In genomic region chr3:32334675-32335074, GRCh38 we compare ENCODE assay signal across 9 cellular contexts.
DNase-seq lines count a peak whose midpoint lies in the region; ATAC-seq, FAIRE-seq and TF ChIP-seq lines count a peak whose summit lies in the region.
"Had no signal": no experiment of that assay in that cellular context is flagged by ENCODE, and none has a peak within 500 bp of the region (broad histone marks: within the 10 kb centered on the region; RNA-seq: fewer than 3 reads in every experiment).

No MANE protein-coding gene starts in this region.

- no peaks in the 10 kb centered on the region for H3K36me3 ChIP-seq in HEK293 (ENCODE audit: control insufficient read depth in 2 of 2, insufficient read depth in 1 of 2, low read length in 2 of 2)

- CTCF ChIA-PET in HEK293 (lab: Yijun Ruan, JAX): interaction anchor here (0.6 to 1.2 kb wide), 8 partner anchors 9 to 318 kb away, joined by 3 to 7 read pairs (median 4); no protein-coding TSS in a partner anchor

- no peak for ATAC-seq in GM19467 (IDR thresholded peaks at IDR 0.05; ENCODE audit: unreplicated experiment)

- POLR2A ChIA-PET in HEK293 (lab: Yijun Ruan, JAX): no interaction called here

- no peaks in the 10 kb centered on the region for H3K4me1 ChIP-seq in HEK293 (ENCODE audit: control insufficient read depth, insufficient read depth, low read length)

- TF ChIP-seq CTCF in HEK293 (tag by site-specific recombination; IDR thresholded peaks at IDR 0.05) (no peak), VCaP (conservative IDR thresholded peaks at IDR 0.05) (peak; percentile 46)

- H3K27ac ChIP-seq in HEK293 (ENCODE audit: extremely low read depth, low read depth, low read length) (no peak overlapping the region), VCaP (no peak overlapping the region)

- FAIRE-seq in urothelium cell line (lab: Jason Lieb, UNC) (no peak), RCC 7860 (lab: Jason Lieb, UNC) (no peak)

- no peaks in the 10 kb centered on the region for H3K9me3 ChIP-seq in HEK293 (ENCODE audit: control insufficient read depth, insufficient read depth, low read depth, low read length)

- no peak overlapping the region for H3K4me3 ChIP-seq in HEK293 (ENCODE audit: low read depth, low read length)

- peak; percentile 51 for DNase-seq in central memory CD4-positive, alpha-beta T cell
- DNase-seq in stimulated activated CD4-positive, alpha-beta T cell treated with anti-CD3 and anti-CD28 coated beads, Interleukin-1b, Interleukin-23, amount 100 ng/mL, for 48 hours: peak; percentile 37
- DNase-seq in urothelium cell line (ENCODE audit: low spot score) (no peak), middle frontal gyrus (ENCODE audit: extremely low spot score, low spot score) (no peak), RCC 7860 (ENCODE audit: low spot score) (no peak)
- DNase-seq: SW 1271 had no signal

TF ChIP-seq in HEK293, 187 proteins besides CTCF, POLR2A, EP300 and RAD21:
- peak; percentile 9; the same call in 1 of the 2 replicates for TF ChIP-seq ZNF654 (tag by site-specific recombination; IDR thresholded peaks at IDR 0.05; ENCODE audit: low read depth)
- TF ChIP-seq HOXA7 (CRISPR knock-in tag; IDR thresholded peaks at IDR 0.05; ENCODE audit: borderline replicate concordance): no peak

Comparison
In these comparisons a context has a peak if more than half of its experiments do, and no peak if none do; other contexts are left out.
1. DNase-seq: peak in central memory CD4-positive, alpha-beta T cell (single experiment) and stimulated activated CD4-positive, alpha-beta T cell treated with anti-CD3 and anti-CD28 coated beads, Interleukin-1b, Interleukin-23, amount 100 ng/mL, for 48 hours (single experiment); none in urothelium cell line (single experiment), middle frontal gyrus (single experiment) and RCC 7860 (single experiment).